8 cellular contexts compared by ENCODE assay signal in the genomic region with DNA sequence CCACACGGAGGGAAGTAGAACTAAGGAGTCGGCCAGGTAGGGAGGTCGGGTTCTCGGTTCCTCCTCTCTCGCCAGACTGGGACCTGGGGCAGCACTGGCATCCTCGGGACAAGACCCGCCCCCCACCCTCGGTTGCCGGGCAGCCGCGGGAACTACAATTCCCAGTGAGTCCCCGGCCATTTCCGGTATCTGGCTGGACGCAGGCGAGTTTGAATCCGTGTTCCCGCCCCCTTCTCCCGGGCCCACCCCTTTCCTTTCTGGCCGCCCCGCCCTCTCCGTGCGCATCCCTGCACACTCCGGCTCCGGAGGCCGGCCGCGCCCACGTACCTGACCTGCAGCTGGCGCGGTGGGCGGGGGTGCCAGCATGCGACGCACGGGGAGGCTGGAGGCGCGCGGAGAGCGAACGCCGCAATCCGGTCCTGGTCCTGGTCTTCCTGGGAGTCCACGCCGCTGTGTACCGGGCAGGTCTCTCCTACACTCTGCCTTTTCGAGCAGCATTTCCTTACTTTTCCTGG. TPM values are rescaled to one million over a fixed set of nuclear protein-coding genes. Genes with fewer than 3 reads are reported as not detected.
DNase-seq lines count a peak whose midpoint lies in the region; ATAC-seq and TF ChIP-seq lines count a peak whose summit lies in the region.

No MANE protein-coding gene starts in this region.

- ATAC-seq in GM21576 (IDR thresholded peaks at IDR 0.05; ENCODE audit: unreplicated experiment): peak; percentile 55
- peak; percentile 87 for ATAC-seq in PC-3
- ATAC-seq in activated T-helper 17 cell treated with anti-CD3 and anti-CD28 coated beads, Interleukin-2, amount 50 U/mL, for 72 hours (replicated peaks): peak; percentile 79
- peak; percentile 40 for ATAC-seq in naive thymus-derived CD4-positive, alpha-beta T cell

- CTCF ChIA-PET in PC-3 (lab: Charles Lee): interaction anchor here (0.6 to 1.0 kb wide), 3 partner anchors 11 to 301 kb away, joined by 3 to 6 read pairs (median 5); partner anchors contain the start of genes GDPD2 and IGBP1
- CTCF ChIA-PET in naive thymus-derived CD4-positive, alpha-beta T cell (lab: Charles Lee): interaction anchor here (0.8 to 1.8 kb wide), 3 partner anchors 9 to 240 kb away, joined by 3 to 5 read pairs (median 3); no protein-coding TSS in a partner anchor

- H3K4me3 ChIP-seq in Jurkat, Clone E6-1 (ENCODE audit: low read length): peak overlapping the region; percentile 64
- H3K4me3 ChIP-seq in PC-3 (ENCODE audit: low read length) (peak overlapping the region; percentile 93), fibroblast of mammary gland (ENCODE audit: control insufficient read depth, low read depth, low read length) (peak overlapping the region; percentile 76), stomach (peak overlapping the region; percentile 51 to 63 (median 58))
- peak overlapping the region; percentile 79 for H3K4me3 ChIP-seq in naive thymus-derived CD4-positive, alpha-beta T cell (ENCODE audit: low read length)

- H3K9me2 ChIP-seq in PC-3 (replicated peaks; ENCODE audit: low read length): no peaks in the 10 kb centered on the region

- peaks cover 25% of the 10 kb centered on the region for H3K4me1 ChIP-seq in PC-3 (ENCODE audit: insufficient read depth, low read length)
- H3K4me1 ChIP-seq in naive thymus-derived CD4-positive, alpha-beta T cell (ENCODE audit: control insufficient read depth in 2 of 2, insufficient read depth in 2 of 2, low read length in 2 of 2): peaks cover 0 to 3% of the 10 kb centered on the region in 2 donors
- peaks cover 0 to 9% (median 4%) of the 10 kb centered on the region in 4 donors for H3K4me1 ChIP-seq in stomach

- no peaks in the 10 kb centered on the region for H3K36me3 Mint-ChIP-seq in activated T-helper 17 cell treated with anti-CD3 and anti-CD28 coated beads, Interleukin-2, amount 50 U/mL, for 72 hours (ENCODE audit: low read depth)
- H3K36me3 Mint-ChIP-seq in naive thymus-derived CD4-positive, alpha-beta T cell: no peaks in the 10 kb centered on the region

- no TSS peak for BruUV-seq in PC-3 (replicated peaks; lab: Mats Ljungman, UMichigan)

- H3K79me2 ChIP-seq in PC-3 (ENCODE audit: low read length): no peaks in the 10 kb centered on the region

- peak overlapping the region; percentile 66 for H3K9ac ChIP-seq in PC-3 (ENCODE audit: low read length)

- TF ChIP-seq POLR2A in stomach (IDR thresholded peaks at IDR 0.05): no peak

- peak overlapping the region; percentile 87 for H3K4me3 Mint-ChIP-seq in activated T-helper 17 cell treated with anti-CD3 and anti-CD28 coated beads, Interleukin-2, amount 50 U/mL, for 72 hours
- peak overlapping the region; percentile 84 to 94 (median 90) for H3K4me3 Mint-ChIP-seq in naive thymus-derived CD4-positive, alpha-beta T cell

- H3K9me3 ChIP-seq in PC-3 (ENCODE audit: low read length) (no peaks in the 10 kb centered on the region), stomach (no peaks in the 10 kb centered on the region)
- no peaks in the 10 kb centered on the region for H3K9me3 ChIP-seq in naive thymus-derived CD4-positive, alpha-beta T cell (ENCODE audit: control insufficient read depth in 2 of 3, low read length in 3 of 3)

- H3K4me2 ChIP-seq in PC-3 (ENCODE audit: low read length): peak overlapping the region; percentile 99

- peak overlapping the region; percentile 100 for H2AFZ ChIP-seq in PC-3 (ENCODE audit: low read length)

- TF ChIP-seq CTCF in PC-3 (conservative IDR thresholded peaks at IDR 0.05; ENCODE audit: low read depth, low read length) (no peak), fibroblast of mammary gland (conservative IDR thresholded peaks at IDR 0.05; ENCODE audit: control insufficient read depth, insufficient read depth, low read depth, low read length) (no peak), stomach (IDR thresholded peaks at IDR 0.05) (no peak)

- no peak for TF ChIP-seq EP300 in stomach (IDR thresholded peaks at IDR 0.05)

- no peaks in the 10 kb centered on the region for H3K9me3 Mint-ChIP-seq in activated T-helper 17 cell treated with anti-CD3 and anti-CD28 coated beads, Interleukin-2, amount 50 U/mL, for 72 hours
- H3K9me3 Mint-ChIP-seq in naive thymus-derived CD4-positive, alpha-beta T cell: no peaks in the 10 kb centered on the region

- no peaks in the 10 kb centered on the region for H3K4me1 Mint-ChIP-seq in activated T-helper 17 cell treated with anti-CD3 and anti-CD28 coated beads, Interleukin-2, amount 50 U/mL, for 72 hours
- H3K4me1 Mint-ChIP-seq in naive thymus-derived CD4-positive, alpha-beta T cell: peaks cover 0 to 29% (median 9%) of the 10 kb centered on the region in 7 donors

- H3K27me3 Mint-ChIP-seq in activated T-helper 17 cell treated with anti-CD3 and anti-CD28 coated beads, Interleukin-2, amount 50 U/mL, for 72 hours: no peaks in the 10 kb centered on the region
- H3K27me3 Mint-ChIP-seq in naive thymus-derived CD4-positive, alpha-beta T cell: peaks cover 0 to 23% (median 8%) of the 10 kb centered on the region in 5 donors

- 0 to 55% (median 10%) methylated on average over 2 to 42 of the region's 45 CpGs for WGBS in stomach, 5 donors

- intact Hi-C loops in PC-3 (cut with micrococcal nuclease) (loop anchor here (1.0 to 2.0 kb wide), 4 partner anchors 103 to 302 kb away; partner anchors contain the start of genes IGBP1 and KIF4A), stomach (cut with DNase I; ENCODE audit: low total_unique reads) (no loop called here)
- intact Hi-C loops in naive thymus-derived CD4-positive, alpha-beta T cell (cut with micrococcal nuclease): loop anchor here (1.0 to 10.0 kb wide), 12 partner anchors 10 to 896 kb away; partner anchors contain the start of genes DLG3 (in 1 of the 2), IGBP1 (in 1 of the 2), KIF4A (in 1 of the 2) and P2RY4 (in 1 of the 2)

- H3F3A ChIP-seq in PC-3 (ENCODE audit: low read length, unreplicated experiment): no peaks in the 10 kb centered on the region

- H3K27ac Mint-ChIP-seq in activated T-helper 17 cell treated with anti-CD3 and anti-CD28 coated beads, Interleukin-2, amount 50 U/mL, for 72 hours: peak overlapping the region; percentile 88
- H3K27ac Mint-ChIP-seq in naive thymus-derived CD4-positive, alpha-beta T cell: peak overlapping the region in 8 of 9 donors; percentile 71 to 94 (median 90)

- 0 out of 2 replicates have a peak overlapping the region, but pooled peaks have one; percentile 37 for H3K27ac ChIP-seq in PC-3 (ENCODE audit: low read length)
- peak overlapping the region; percentile 41 for H3K27ac ChIP-seq in naive thymus-derived CD4-positive, alpha-beta T cell (ENCODE audit: low read depth, low read length)
- H3K27ac ChIP-seq in stomach: peak overlapping the region; percentile 73 to 85 (median 77)

- POLR2A ChIA-PET in PC-3 (lab: Charles Lee; ENCODE audit: unreplicated experiment): interaction anchor here (0.6 to 0.7 kb wide), 2 partner anchors 301 to 482 kb away, joined by 3 to 4 read pairs; partner anchors contain the start of gene IGBP1
- POLR2A ChIA-PET in naive thymus-derived CD4-positive, alpha-beta T cell (lab: Charles Lee): interaction anchor here (1.5 kb wide), 1 partner anchor 10 kb away, joined by 4 read pairs; the partner anchor contains the start of gene DLG3

- H3K27me3 ChIP-seq in PC-3 (ENCODE audit: low read length) (no peaks in the 10 kb centered on the region), stomach (peaks cover 0 to 6% (median 0%) of the 10 kb centered on the region in 3 donors)
- H3K27me3 ChIP-seq in naive thymus-derived CD4-positive, alpha-beta T cell (ENCODE audit: control insufficient read depth in 2 of 2, insufficient read depth in 2 of 2, low read length in 2 of 2): no peaks in the 10 kb centered on the region

- no peaks in the 10 kb centered on the region for H3K36me3 ChIP-seq in PC-3 (ENCODE audit: low read depth, low read length)
- no peaks in the 10 kb centered on the region for H3K36me3 ChIP-seq in naive thymus-derived CD4-positive, alpha-beta T cell (ENCODE audit: control insufficient read depth in 2 of 3, insufficient read depth in 3 of 3, low read length in 3 of 3)
- H3K36me3 ChIP-seq in stomach: no peaks in the 10 kb centered on the region

- H4K20me1 ChIP-seq in PC-3 (ENCODE audit: low read length): no peaks in the 10 kb centered on the region

- DNase-seq in DMS 273 (lab: John Stamatoyannopoulos, UW; ENCODE audit: unreplicated experiment) (peak; percentile 92), PC-3 (peak; percentile 89), fibroblast of mammary gland (ENCODE audit: low read depth) (peak; percentile 69), stomach (peak; percentile 87)
- no peak for DNase-seq in Jurkat, Clone E6-1 (ENCODE audit: low read depth, low spot score)
- peak in 2 of 9 donors; percentile 13 to 70 for DNase-seq in naive thymus-derived CD4-positive, alpha-beta T cell

RNA-seq across cellular contexts. Expression of gene DLG3, which starts 10.2 kb away (rescaled TPM):
- polyA plus RNA-seq in Jurkat, Clone E6-1 (2012; ENCODE audit: insufficient read depth, insufficient read length): 11.3 TPM
- 26.4 and 32.7 TPM in 2 replicates for total RNA-seq in PC-3 (2014; rRNA removed)
- total RNA-seq in activated T-helper 17 cell treated with anti-CD3 and anti-CD28 coated beads, Interleukin-2, amount 50 U/mL, for 72 hours: 10 to 100 TPM; 17.3 to 17.6 TPM
- total RNA-seq in naive thymus-derived CD4-positive, alpha-beta T cell: 10 to 100 TPM in 1 of 5 experiments, 1 to 10 TPM in 4; 4.1 to 24.5 (median 5.5) TPM
- polyA plus RNA-seq in naive thymus-derived CD4-positive, alpha-beta T cell: 1 to 10 TPM; 3.8 to 4.2 TPM
- total RNA-seq in stomach: 10 to 100 TPM; 11.7 to 44.8 (median 24.3) TPM
- polyA plus RNA-seq in stomach: 10 to 100 TPM; 15.9 to 25.1 (median 17.7) TPM

RNA-seq across cellular contexts. Expression of gene GDPD2, which starts 11.3 kb away (rescaled TPM):
- not detected for polyA plus RNA-seq in Jurkat, Clone E6-1 (2012; ENCODE audit: insufficient read depth, insufficient read length)
- 0.04 TPM in 1 of 2 replicates, not detected in the other for total RNA-seq in PC-3 (2014; rRNA removed)
- under 1 TPM; 0.24 to 0.69 TPM for total RNA-seq in activated T-helper 17 cell treated with anti-CD3 and anti-CD28 coated beads, Interleukin-2, amount 50 U/mL, for 72 hours
- under 1 TPM in 1 of 5 experiments, not detected in 4; 0.29 TPM for total RNA-seq in naive thymus-derived CD4-positive, alpha-beta T cell
- not detected for polyA plus RNA-seq in naive thymus-derived CD4-positive, alpha-beta T cell
- 10 to 100 TPM in 1 of 5 donors, 1 to 10 TPM in 1, not detected in 3; 1.3 to 18.2 TPM for total RNA-seq in stomach
- under 1 TPM in 1 of 3 donors, not detected in 2; 0.18 TPM for polyA plus RNA-seq in stomach
